11 cellular contexts compared by ENCODE assay signal in genomic region chr2:8432712-8433336, GRCh38.
DNase-seq lines count a peak whose midpoint lies in the region; ATAC-seq and TF ChIP-seq lines count a peak whose summit lies in the region.
"Had no signal": no experiment of that assay in that cellular context is flagged by ENCODE, and none has a peak within 500 bp of the region (broad histone marks: within the 10 kb centered on the region; RNA-seq: fewer than 3 reads in every experiment).

No MANE protein-coding gene starts in this region.

- ATAC-seq in activated CD4-positive, CD25-positive, alpha-beta regulatory T cell treated with anti-CD3 and anti-CD28 coated beads, Interleukin-2, amount 50 U/mL, for 24 hours = peak; percentile 48 to 55
- ATAC-seq in naive thymus-derived CD4-positive, alpha-beta T cell = no peak

- peak overlapping the region; percentile 34 for H3K27ac Mint-ChIP-seq in activated CD4-positive, alpha-beta memory T cell treated with anti-CD3 and anti-CD28 coated beads for 36 hours
- H3K27ac Mint-ChIP-seq in naive thymus-derived CD4-positive, alpha-beta T cell = peak overlapping the region in 8 of 9 donors; percentile 9 to 91 (median 67)

- no peaks in the 10 kb centered on the region for H3K9me3 Mint-ChIP-seq in activated CD4-positive, alpha-beta memory T cell treated with anti-CD3 and anti-CD28 coated beads for 36 hours
- H3K9me3 Mint-ChIP-seq in naive thymus-derived CD4-positive, alpha-beta T cell = peaks cover 0 to 3% (median 0%) of the 10 kb centered on the region in 11 donors

- H3K27me3 Mint-ChIP-seq in activated CD4-positive, alpha-beta memory T cell treated with anti-CD3 and anti-CD28 coated beads for 36 hours = no peaks in the 10 kb centered on the region
- no peaks in the 10 kb centered on the region for H3K27me3 Mint-ChIP-seq in naive thymus-derived CD4-positive, alpha-beta T cell

- H3K9me3 ChIP-seq in HEK293 (ENCODE audit: control insufficient read depth, insufficient read depth, low read depth, low read length) = no peaks in the 10 kb centered on the region
- H3K9me3 ChIP-seq in naive thymus-derived CD4-positive, alpha-beta T cell (ENCODE audit: control insufficient read depth in 2 of 3, low read length in 3 of 3) = no peaks in the 10 kb centered on the region
- H3K9me3 ChIP-seq: Peyer's patch had no signal

- POLR2A ChIA-PET in HEK293 (lab: Yijun Ruan, JAX) = no interaction called here
- POLR2A ChIA-PET in activated CD4-positive, alpha-beta memory T cell treated with anti-CD3 and anti-CD28 coated beads for 36 hours (lab: Charles Lee) = no interaction called here
- POLR2A ChIA-PET in naive thymus-derived CD4-positive, alpha-beta T cell (lab: Charles Lee) = no interaction called here

- no peaks in the 10 kb centered on the region for H3K27me3 ChIP-seq in naive thymus-derived CD4-positive, alpha-beta T cell (ENCODE audit: control insufficient read depth in 2 of 2, insufficient read depth in 2 of 2, low read length in 2 of 2)
- H3K27me3 ChIP-seq: Peyer's patch had no signal

- no peak for TF ChIP-seq CTCF in HEK293 (tag by site-specific recombination; IDR thresholded peaks at IDR 0.05)

- intact Hi-C loops in activated CD4-positive, alpha-beta memory T cell treated with anti-CD3 and anti-CD28 coated beads for 36 hours (cut with micrococcal nuclease) = no loop called here
- intact Hi-C loops in naive thymus-derived CD4-positive, alpha-beta T cell (cut with micrococcal nuclease) = loop anchor here in 1 of 2 donors (2.0 kb wide), 1 partner anchor 24 kb away; no protein-coding TSS in a partner anchor

- peak overlapping the region; percentile 38 for H3K4me3 Mint-ChIP-seq in activated CD4-positive, alpha-beta memory T cell treated with anti-CD3 and anti-CD28 coated beads for 36 hours
- peak overlapping the region in 9 of 10 donors; percentile 25 to 83 (median 73) for H3K4me3 Mint-ChIP-seq in naive thymus-derived CD4-positive, alpha-beta T cell

- no peak overlapping the region for H3K27ac ChIP-seq in HEK293 (ENCODE audit: extremely low read depth, low read depth, low read length)
- no peak overlapping the region for H3K27ac ChIP-seq in naive thymus-derived CD4-positive, alpha-beta T cell (ENCODE audit: low read depth, low read length)

- no peak overlapping the region for H3K4me3 ChIP-seq in HEK293 (ENCODE audit: low read depth, low read length)
- no peak overlapping the region for H3K4me3 ChIP-seq in naive thymus-derived CD4-positive, alpha-beta T cell (ENCODE audit: low read length)
- H3K4me3 ChIP-seq: Peyer's patch had no signal

- H3K4me1 ChIP-seq in HEK293 (ENCODE audit: control insufficient read depth, insufficient read depth, low read length) = no peaks in the 10 kb centered on the region
- H3K4me1 ChIP-seq in naive thymus-derived CD4-positive, alpha-beta T cell (ENCODE audit: control insufficient read depth in 2 of 2, insufficient read depth in 2 of 2, low read length in 2 of 2) = peaks cover 4 to 10% of the 10 kb centered on the region in 2 donors
- H3K4me1 ChIP-seq: Peyer's patch had no signal

- DNase-seq in activated CD4-positive, CD25-positive, alpha-beta regulatory T cell treated with anti-CD3 and anti-CD28 coated beads, Interleukin-2, amount 50 U/mL, for 72 hours = no peak
- no peak for DNase-seq in activated CD4-positive, alpha-beta memory T cell treated with anti-CD3 and anti-CD28 coated beads for 36 hours
- DNase-seq in naive thymus-derived CD4-positive, alpha-beta T cell = peak in 2 of 9 donors; percentile 8 to 18
- DNase-seq in NCI-H774 (lab: John Stamatoyannopoulos, UW) (no peak), hepatic stellate cell (ENCODE audit: low spot score) (no peak)
- DNase-seq in stimulated activated CD4-positive, alpha-beta T cell treated with anti-CD3 and anti-CD28 coated beads, Interleukin-4, amount 100 ng/mL, for 1 hour = no peak
- DNase-seq: anterior cingulate cortex, NCI-H345, Peyer's patch had no signal

- H3K36me3 Mint-ChIP-seq in activated CD4-positive, alpha-beta memory T cell treated with anti-CD3 and anti-CD28 coated beads for 36 hours = no peaks in the 10 kb centered on the region
- peaks cover 0 to 17% (median 0%) of the 10 kb centered on the region in 5 donors for H3K36me3 Mint-ChIP-seq in naive thymus-derived CD4-positive, alpha-beta T cell

- H3K36me3 ChIP-seq in HEK293 (ENCODE audit: control insufficient read depth in 2 of 2, insufficient read depth in 1 of 2, low read length in 2 of 2) = no peaks in the 10 kb centered on the region
- H3K36me3 ChIP-seq in naive thymus-derived CD4-positive, alpha-beta T cell (ENCODE audit: control insufficient read depth in 2 of 3, insufficient read depth in 3 of 3, low read length in 3 of 3) = no peaks in the 10 kb centered on the region
- H3K36me3 ChIP-seq: Peyer's patch had no signal

- CTCF ChIA-PET in HEK293 (lab: Yijun Ruan, JAX) = no interaction called here
- CTCF ChIA-PET in activated CD4-positive, alpha-beta memory T cell treated with anti-CD3 and anti-CD28 coated beads for 36 hours (lab: Charles Lee) = no interaction called here
- CTCF ChIA-PET in naive thymus-derived CD4-positive, alpha-beta T cell (lab: Charles Lee) = no interaction called here

- H3K4me1 Mint-ChIP-seq in activated CD4-positive, alpha-beta memory T cell treated with anti-CD3 and anti-CD28 coated beads for 36 hours (ENCODE audit: low read depth) = peaks cover 14% of the 10 kb centered on the region
- H3K4me1 Mint-ChIP-seq in naive thymus-derived CD4-positive, alpha-beta T cell = peaks cover 6 to 27% (median 17%) of the 10 kb centered on the region in 7 donors

TF ChIP-seq in HEK293, 187 proteins besides CTCF, POLR2A, EP300 and RAD21:
- no peak for TF ChIP-seq ZNF707 (tag by site-specific recombination; IDR thresholded peaks at IDR 0.05)
- peak; percentile 58 for TF ChIP-seq PRDM1 (tag by site-specific recombination; IDR thresholded peaks at IDR 0.05)
